1 cellular context compared by ENCODE assay signal in genomic region chr7:41275255-41275654, GRCh38.
TF ChIP-seq lines count a peak whose summit lies in the region.

No MANE protein-coding gene starts in this region.

TF ChIP-seq in H1, 55 proteins besides CTCF, POLR2A, EP300 and RAD21 (continued from another document):
- no peak for TF ChIP-seq CREB1 (IDR thresholded peaks at IDR 0.05)
- no peak for TF ChIP-seq CEBPB (IDR thresholded peaks at IDR 0.05; ENCODE audit: low read depth, low read length)
- no peak for TF ChIP-seq BRCA1 (IDR thresholded peaks at IDR 0.05; ENCODE audit: low read depth, low read length)
- TF ChIP-seq POU5F1 (IDR thresholded peaks at IDR 0.05; ENCODE audit: low read depth, low read length), result no peak
